Comparison of ENCODE assay signal across 14 cellular contexts in the genomic region with DNA sequence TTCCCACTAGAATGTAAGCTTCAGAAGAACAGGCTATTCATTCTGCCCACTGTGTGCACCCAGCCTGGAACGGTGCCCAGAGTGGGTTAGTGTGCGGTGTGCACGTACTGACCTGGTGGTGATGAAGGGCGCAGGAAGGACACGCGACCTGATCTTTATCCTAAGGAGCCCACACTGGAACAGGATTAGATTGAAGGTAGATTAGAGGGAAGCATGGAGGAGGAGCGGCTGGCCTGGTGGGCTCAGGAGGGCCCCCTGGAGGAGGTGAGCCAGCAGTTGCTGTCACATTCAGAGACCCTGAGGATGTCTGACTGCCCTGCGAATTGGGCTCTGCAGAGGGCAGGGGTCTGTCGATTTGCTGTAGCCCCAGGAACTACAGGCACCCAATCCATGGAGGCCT.
DNase-seq lines count a peak whose midpoint lies in the region; ATAC-seq and TF ChIP-seq lines count a peak whose summit lies in the region.
"Had no signal": no experiment of that assay in that cellular context is flagged by ENCODE, and none has a peak within 500 bp of the region (broad histone marks: within the 10 kb centered on the region; RNA-seq: fewer than 3 reads in every experiment).

No MANE protein-coding gene starts in this region.

- no peaks in the 10 kb centered on the region for H3K9me3 Mint-ChIP-seq in activated T-cell treated with anti-CD3 and anti-CD28 coated beads, Interleukin-2, amount 50 U/mL, for 24 hours
- H3K9me3 Mint-ChIP-seq in activated T-cell treated with anti-CD3 and anti-CD28 coated beads, Interleukin-2, amount 50 U/mL, for 4 hours, result peaks cover 6% of the 10 kb centered on the region
- H3K9me3 Mint-ChIP-seq in type B pancreatic cell, result peaks cover 5% of the 10 kb centered on the region

- H4K20me1 ChIP-seq in SK-N-SH (ENCODE audit: insufficient read depth), result no peaks in the 10 kb centered on the region

- no peak overlapping the region for H3K4me3 Mint-ChIP-seq in activated T-cell treated with anti-CD3 and anti-CD28 coated beads, Interleukin-2, amount 50 U/mL, for 24 hours
- H3K4me3 Mint-ChIP-seq in activated T-cell treated with anti-CD3 and anti-CD28 coated beads, Interleukin-2, amount 50 U/mL, for 4 hours, result no peak overlapping the region
- no peak overlapping the region for H3K4me3 Mint-ChIP-seq in type B pancreatic cell

- H3K9me2 ChIP-seq in SK-N-SH, result no peaks in the 10 kb centered on the region

- no peak for TF ChIP-seq EP300 in SK-N-SH (IDR thresholded peaks at IDR 0.05; ENCODE audit: borderline replicate concordance in 1 of 2, low read depth in 1 of 2, low read length in 1 of 2)

- WGBS in SK-N-SH (ENCODE audit: low lambda C conversion rate), result 86% methylated on average over 8 of the region's 9 CpGs

- no peaks in the 10 kb centered on the region for H3K27me3 ChIP-seq in SK-N-SH (ENCODE audit: insufficient read depth)
- H3K27me3 ChIP-seq: testis had no signal

- no peak overlapping the region for H2AFZ ChIP-seq in SK-N-SH (ENCODE audit: low read depth)

- H3K9ac ChIP-seq in SK-N-SH, result no peak overlapping the region

- DNase-seq in activated T-cell treated with anti-CD3 and anti-CD28 coated beads, Interleukin-2, amount 50 U/mL, for 24 hours, result peak; percentile 15
- DNase-seq in activated T-cell treated with anti-CD3 and anti-CD28 coated beads, Interleukin-2, amount 50 U/mL, for 4 hours, result no peak
- DNase-seq in SK-N-SH (peak; percentile 60), iPS-NIHi7 (ENCODE audit: extremely low spot score) (peak; percentile 84), type B pancreatic cell (ENCODE audit: extremely low spot score, unreplicated experiment) (peak; percentile 42), SIG-M5 (lab: John Stamatoyannopoulos, UW) (no peak), NCI-H345 (lab: John Stamatoyannopoulos, UW) (no peak), SHP77 (lab: John Stamatoyannopoulos, UW) (no peak)
- DNase-seq: activated CD8-positive, alpha-beta memory T cell treated with anti-CD3 and anti-CD28 coated beads, Interleukin-2, amount 50 U/mL, for 48 hours; cortex of kidney; kidney; NCI-H1105; NCI-H69 had no signal

- no peak overlapping the region for H3K4me3 ChIP-seq in SK-N-SH (ENCODE audit: low read depth in 2 of 2, low read length in 1 of 2)
- H3K4me3 ChIP-seq: testis had no signal

- TF ChIP-seq CTCF in SK-N-SH (IDR thresholded peaks at IDR 0.05) (peak; percentile 35), type B pancreatic cell (conservative IDR thresholded peaks at IDR 0.05) (peak; percentile 54)

- no peaks in the 10 kb centered on the region for H3K79me2 ChIP-seq in SK-N-SH (ENCODE audit: insufficient read depth)

- no peaks in the 10 kb centered on the region for H3K9me3 ChIP-seq in SK-N-SH
- H3K9me3 ChIP-seq: testis had no signal

- no peak overlapping the region for H3K27ac Mint-ChIP-seq in activated T-cell treated with anti-CD3 and anti-CD28 coated beads, Interleukin-2, amount 50 U/mL, for 24 hours
- no peak overlapping the region for H3K27ac Mint-ChIP-seq in type B pancreatic cell

- H3K4me1 Mint-ChIP-seq in activated T-cell treated with anti-CD3 and anti-CD28 coated beads, Interleukin-2, amount 50 U/mL, for 24 hours (ENCODE audit: low read depth), result no peaks in the 10 kb centered on the region
- no peaks in the 10 kb centered on the region for H3K4me1 Mint-ChIP-seq in activated T-cell treated with anti-CD3 and anti-CD28 coated beads, Interleukin-2, amount 50 U/mL, for 4 hours (ENCODE audit: low read depth)
- no peaks in the 10 kb centered on the region for H3K4me1 Mint-ChIP-seq in type B pancreatic cell (ENCODE audit: unreplicated experiment)

- H3K4me1 ChIP-seq in SK-N-SH (ENCODE audit: control insufficient read depth in 1 of 2, insufficient read depth in 2 of 2, low read depth in 1 of 2, low read length in 1 of 2), result peaks cover 0 to 12% of the 10 kb centered on the region in 2 experiments; a peak in 1 of 4 replicates

- H3K27ac ChIP-seq in SK-N-SH (ENCODE audit: low read depth in 2 of 2, low read length in 1 of 2), result no peak overlapping the region

- no peaks in the 10 kb centered on the region for H3K36me3 ChIP-seq in SK-N-SH (replicated peaks in 1 of 2; ENCODE audit: control insufficient read depth in 1 of 2, insufficient read depth in 2 of 2, low read length in 1 of 2)

- peaks cover 4% of the 10 kb centered on the region for H3K27me3 Mint-ChIP-seq in activated T-cell treated with anti-CD3 and anti-CD28 coated beads, Interleukin-2, amount 50 U/mL, for 24 hours
- H3K27me3 Mint-ChIP-seq in activated T-cell treated with anti-CD3 and anti-CD28 coated beads, Interleukin-2, amount 50 U/mL, for 4 hours (ENCODE audit: low read depth), result peaks cover 5% of the 10 kb centered on the region
- no peaks in the 10 kb centered on the region for H3K27me3 Mint-ChIP-seq in type B pancreatic cell

- POLR2A ChIA-PET in SK-N-SH (lab: Yijun Ruan, JAX), result no interaction called here

- CTCF ChIA-PET in SK-N-SH (lab: Yijun Ruan, JAX), result interaction anchor here (0.6 to 1.7 kb wide), 5 partner anchors 9 to 81 kb away, joined by 3 to 4 read pairs (median 3); no protein-coding TSS in a partner anchor

- no peak overlapping the region for H3K4me2 ChIP-seq in SK-N-SH

- ATAC-seq in activated T-cell treated with anti-CD3 and anti-CD28 coated beads, Interleukin-2, amount 50 U/mL, for 4 hours, result no peak

- no peaks in the 10 kb centered on the region for H3K36me3 Mint-ChIP-seq in activated T-cell treated with anti-CD3 and anti-CD28 coated beads, Interleukin-2, amount 50 U/mL, for 24 hours (ENCODE audit: low read depth)
- H3K36me3 Mint-ChIP-seq in activated T-cell treated with anti-CD3 and anti-CD28 coated beads, Interleukin-2, amount 50 U/mL, for 4 hours (ENCODE audit: insufficient read depth), result no peaks in the 10 kb centered on the region
- H3K36me3 Mint-ChIP-seq in type B pancreatic cell, result no peaks in the 10 kb centered on the region

- no peak for TF ChIP-seq RAD21 in SK-N-SH (IDR thresholded peaks at IDR 0.05; ENCODE audit: low read length)

- H3F3A ChIP-seq in SK-N-SH (replicated peaks; ENCODE audit: insufficient read depth), result no peaks in the 10 kb centered on the region

TF ChIP-seq in SK-N-SH, 30 proteins besides CTCF, POLR2A, EP300 and RAD21:
- no peak for TF ChIP-seq CHD2 (IDR thresholded peaks at IDR 0.05; ENCODE audit: low read length, partially characterized antibody)
- TF ChIP-seq SMC3 (IDR thresholded peaks at IDR 0.05; ENCODE audit: low read depth, low read length), result peak; percentile 16; the same call in 1 of the 2 replicates
- TF ChIP-seq GATA2 (CRISPR knock-in tag; IDR thresholded peaks at IDR 0.05), result 0 out of 2 replicates have a peak, but pooled peaks have one; percentile 19
- TF ChIP-seq RXRA (IDR thresholded peaks at IDR 0.05; ENCODE audit: borderline replicate concordance, low read depth), result no peak
- no peak for TF ChIP-seq FOSL2 (IDR thresholded peaks at IDR 0.05; ENCODE audit: borderline replicate concordance, low read depth)

Comparison
In these comparisons a context has a peak if more than half of its experiments do, and no peak if none do; other contexts are left out.
1. DNase-seq: peak in activated T-cell treated with anti-CD3 and anti-CD28 coated beads, Interleukin-2, amount 50 U/mL, for 24 hours (single experiment), SK-N-SH (single experiment), iPS-NIHi7 (single experiment) and type B pancreatic cell (single experiment); none in activated T-cell treated with anti-CD3 and anti-CD28 coated beads, Interleukin-2, amount 50 U/mL, for 4 hours (single experiment), SIG-M5 (single experiment), NCI-H345 (single experiment) and SHP77 (0 of 2).